Comparison of ENCODE assay signal across 20 cellular contexts in the genomic region with DNA sequence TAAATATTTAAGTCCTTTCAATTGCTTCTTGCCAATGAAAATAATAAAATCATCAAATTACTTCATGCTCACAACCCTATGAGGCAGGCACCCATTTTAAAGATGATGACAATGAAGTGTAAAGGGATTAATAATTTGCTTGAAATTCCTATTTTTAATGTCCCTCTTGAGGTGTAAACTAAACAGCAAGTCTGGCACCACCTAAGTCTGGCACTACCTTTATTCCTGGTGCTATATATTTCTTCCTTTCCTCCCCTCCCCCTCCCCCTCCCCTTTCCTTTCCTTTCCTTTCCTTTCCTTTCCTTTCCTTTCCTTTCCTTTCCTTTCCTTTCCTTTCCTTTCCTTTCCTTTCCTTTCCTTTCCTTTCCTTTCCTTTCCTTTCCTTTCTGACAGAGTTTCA. TPM values are rescaled to one million over a fixed set of nuclear protein-coding genes. Genes with fewer than 3 reads are reported as not detected.
"Had no signal": no experiment of that assay in that cellular context is flagged by ENCODE, and none has a peak within 500 bp of the region (broad histone marks: within the 10 kb centered on the region; RNA-seq: fewer than 3 reads in every experiment).

No MANE protein-coding gene starts in this region.

- FAIRE-seq: frontal cortex, kidney, pancreas had no signal

- H3K4me3 ChIP-seq: lung, pancreas, suprapubic skin, transverse colon, upper lobe of right lung, uterus had no signal

- H3K36me3 Mint-ChIP-seq: natural killer cell had no signal

- H3K4me1 ChIP-seq: pancreas, transverse colon, upper lobe of right lung, uterus had no signal

- DNase-seq: effector memory CD4-positive, alpha-beta T cell; kidney; natural killer cell; pancreas; stimulated activated CD4-positive, alpha-beta T cell treated with anti-CD3 and anti-CD28 coated beads, Interleukin-2, amount 100 ng/mL, for 24 hours; stimulated activated CD4-positive, alpha-beta T cell treated with anti-CD3 and anti-CD28 coated beads, Interleukin-4, amount 100 ng/mL, for 24 hours; stimulated activated naive CD8-positive, alpha-beta T cell treated with anti-CD3 and anti-CD28 coated beads, Interleukin-15, amount 100 ng/mL, for 72 hours; transverse colon; upper lobe of right lung; uterus had no signal

- H3K27me3 ChIP-seq: upper lobe of right lung, uterus had no signal

- H3K9me3 ChIP-seq: pancreas, suprapubic skin, transverse colon, upper lobe of right lung, uterus had no signal

- H3K27ac ChIP-seq: coronary artery, neutrophil, pancreas, suprapubic skin, transverse colon, upper lobe of right lung, uterus had no signal

- H3K4me1 Mint-ChIP-seq: stimulated activated effector memory CD8-positive, alpha-beta T cell treated with anti-CD3 and anti-CD28 coated beads, Interleukin-12 subunit alpha, Interleukin-12 subunit beta, amount 100 ng/mL, for 72 hours; stimulated activated naive CD8-positive, alpha-beta T cell treated with anti-CD3 and anti-CD28 coated beads, Interleukin-15, amount 100 ng/mL, for 72 hours had no signal

- H3K4me3 Mint-ChIP-seq: memory B cell; natural killer cell; stimulated activated effector memory CD8-positive, alpha-beta T cell treated with anti-CD3 and anti-CD28 coated beads, Interleukin-12 subunit alpha, Interleukin-12 subunit beta, amount 100 ng/mL, for 72 hours; stimulated activated naive CD8-positive, alpha-beta T cell treated with anti-CD3 and anti-CD28 coated beads, Interleukin-15, amount 100 ng/mL, for 72 hours had no signal

- ATAC-seq: left lobe of liver; natural killer cell; pancreas; sciatic nerve; stimulated activated effector memory CD8-positive, alpha-beta T cell treated with anti-CD3 and anti-CD28 coated beads, Interleukin-12 subunit alpha, Interleukin-12 subunit beta, amount 100 ng/mL, for 72 hours; stimulated activated naive CD8-positive, alpha-beta T cell treated with anti-CD3 and anti-CD28 coated beads, Interleukin-15, amount 100 ng/mL, for 72 hours; upper lobe of right lung had no signal

- H3K36me3 ChIP-seq: neutrophil, pancreas, suprapubic skin, transverse colon, upper lobe of right lung, uterus had no signal

- H3K27ac Mint-ChIP-seq: memory B cell; natural killer cell; stimulated activated effector memory CD8-positive, alpha-beta T cell treated with anti-CD3 and anti-CD28 coated beads, Interleukin-12 subunit alpha, Interleukin-12 subunit beta, amount 100 ng/mL, for 72 hours; stimulated activated naive CD8-positive, alpha-beta T cell treated with anti-CD3 and anti-CD28 coated beads, Interleukin-15, amount 100 ng/mL, for 72 hours had no signal

RNA-seq across cellular contexts. Expression of gene FLT1, which starts 42.2 kb away (rescaled TPM):
- polyA plus RNA-seq: neural cell had no signal
